Comparison of ENCODE assay signal across 21 cellular contexts in genomic region chr20:18983796-18984195, GRCh38.
A peak's percentile ranks its signal among the peaks of the same experiment; 100 is the strongest.
DNase-seq lines count a peak whose midpoint lies in the region; ATAC-seq and TF ChIP-seq lines count a peak whose summit lies in the region.
"Had no signal": no experiment of that assay in that cellular context is flagged by ENCODE, and none has a peak within 500 bp of the region (broad histone marks: within the 10 kb centered on the region; RNA-seq: fewer than 3 reads in every experiment).

No MANE protein-coding gene starts in this region.

- H3K9me3 ChIP-seq in right lobe of liver (no peaks in the 10 kb centered on the region), endodermal cell (ENCODE audit: control insufficient read depth, low read length) (no peaks in the 10 kb centered on the region), A673 (ENCODE audit: low read depth, low read length, poor library complexity, severe bottlenecking) (no peaks in the 10 kb centered on the region)
- H3K9me3 ChIP-seq: BLaER1, MG63, transverse colon had no signal

- TF ChIP-seq POLR2A in right lobe of liver (IDR thresholded peaks at IDR 0.05): no peak

- ATAC-seq in right lobe of liver (peak in 3 of 4 donors; percentile 43 to 83 (median 50)), GM21825 (IDR thresholded peaks at IDR 0.05; ENCODE audit: unreplicated experiment) (no peak)
- ATAC-seq: activated CD8-positive, alpha-beta memory T cell treated with anti-CD3 and anti-CD28 coated beads, Interleukin-2, amount 10 ng/mL, durations not matched to agents 7 days and 5 days; HCT116; stimulated activated naive CD8-positive, alpha-beta T cell treated with anti-CD3 and anti-CD28 coated beads, Interleukin-15, Interleukin-2, amounts not matched to agents 100 U/mL and 50 U/mL, for 24 hours had no signal

- POLR2A ChIA-PET in A673 (lab: Charles Lee; ENCODE audit: low non-redundant PET): no interaction called here

- H3K4me1 ChIP-seq in right lobe of liver: peaks cover 0 to 13% (median 0%) of the 10 kb centered on the region in 4 donors
- H3K4me1 ChIP-seq in endodermal cell (ENCODE audit: control insufficient read depth, insufficient read depth, low read length): no peaks in the 10 kb centered on the region
- H3K4me1 ChIP-seq in A673 (ENCODE audit: insufficient read depth, low read length, poor library complexity, severe bottlenecking): no peaks in the 10 kb centered on the region
- H3K4me1 ChIP-seq: BLaER1 had no signal

- no peak overlapping the region for H3K4me3 ChIP-seq in right lobe of liver
- no peak overlapping the region for H3K4me3 ChIP-seq in coronary artery
- no peak overlapping the region for H3K4me3 ChIP-seq in endodermal cell (ENCODE audit: low read length)
- no peak overlapping the region for H3K4me3 ChIP-seq in A673 (ENCODE audit: low read depth, low read length, poor library complexity, severe bottlenecking)
- H3K4me3 ChIP-seq: BLaER1, MG63, transverse colon had no signal

- DNase-seq in NCI-H2227 treated with DMSO at 0.1 percent for 48 hours (lab: John Stamatoyannopoulos, UW): peak; percentile 57
- no peak for DNase-seq in NCI-H2227 (lab: John Stamatoyannopoulos, UW; ENCODE audit: unreplicated experiment)
- peak; percentile 84 for DNase-seq in NCI-H748 treated with DMSO at 0.1 percent for 48 hours (lab: John Stamatoyannopoulos, UW)
- DNase-seq in right lobe of liver: peak in 1 of 3 donors; percentile 56
- DNase-seq in coronary artery (ENCODE audit: low spot score): no peak
- DNase-seq in endodermal cell: no peak
- no peak for DNase-seq in A673 (ENCODE audit: low spot score)
- DNase-seq: activated CD4-positive, alpha-beta T cell treated with anti-CD3 and anti-CD28 coated beads for 48 hours; cortex of kidney; IMR-90; MG63; posterior cingulate gyrus; stimulated activated CD4-positive, alpha-beta T cell treated with anti-CD3 and anti-CD28 coated beads, Interleukin-1b, Interleukin-23, amount 100 ng/mL, for 48 hours; stimulated activated naive CD8-positive, alpha-beta T cell treated with anti-CD3 and anti-CD28 coated beads, Interleukin-15, Interleukin-2, amounts not matched to agents 100 U/mL and 50 U/mL, for 24 hours; transverse colon had no signal

- no peak overlapping the region for H3K4me3 Mint-ChIP-seq in endodermal cell
- H3K4me3 Mint-ChIP-seq: activated CD8-positive, alpha-beta memory T cell treated with anti-CD3 and anti-CD28 coated beads, Interleukin-2, amount 10 ng/mL, durations not matched to agents 7 days and 5 days had no signal

- TF ChIP-seq CTCF in right lobe of liver (IDR thresholded peaks at IDR 0.05) (no peak), coronary artery (IDR thresholded peaks at IDR 0.05) (no peak), endodermal cell (conservative IDR thresholded peaks at IDR 0.05) (no peak), A673 (conservative IDR thresholded peaks at IDR 0.05; ENCODE audit: low read depth, low read length) (no peak)

- BruUV-seq in A673 (replicated peaks; lab: Mats Ljungman, UMichigan): no TSS peak

- no peaks in the 10 kb centered on the region for H3K27me3 Mint-ChIP-seq in endodermal cell (ENCODE audit: insufficient read depth)
- H3K27me3 Mint-ChIP-seq: activated CD8-positive, alpha-beta memory T cell treated with anti-CD3 and anti-CD28 coated beads, Interleukin-2, amount 10 ng/mL, durations not matched to agents 7 days and 5 days had no signal

- H3K27ac ChIP-seq in right lobe of liver (no peak overlapping the region), coronary artery (no peak overlapping the region), endodermal cell (ENCODE audit: low read depth, low read length) (no peak overlapping the region), A673 (ENCODE audit: low read depth, low read length, poor library complexity, severe bottlenecking) (no peak overlapping the region)
- H3K27ac ChIP-seq: BLaER1, HL-60, transverse colon had no signal

- H3K27me3 ChIP-seq in right lobe of liver (no peaks in the 10 kb centered on the region), endodermal cell (ENCODE audit: control insufficient read depth, insufficient read depth, low read length, poor library complexity, severe bottlenecking) (no peaks in the 10 kb centered on the region), A673 (replicated peaks; ENCODE audit: insufficient read depth, low read depth, low read length, poor library complexity) (no peaks in the 10 kb centered on the region)
- H3K27me3 ChIP-seq: BLaER1, MG63, transverse colon had no signal

- H3K4me1 Mint-ChIP-seq in endodermal cell: peaks cover 12% of the 10 kb centered on the region
- H3K4me1 Mint-ChIP-seq: activated CD8-positive, alpha-beta memory T cell treated with anti-CD3 and anti-CD28 coated beads, Interleukin-2, amount 10 ng/mL, durations not matched to agents 7 days and 5 days had no signal

- H3K36me3 ChIP-seq in right lobe of liver (no peaks in the 10 kb centered on the region), endodermal cell (ENCODE audit: control insufficient read depth, insufficient read depth, low read length) (no peaks in the 10 kb centered on the region), A673 (ENCODE audit: insufficient read depth, low read length, poor library complexity, severe bottlenecking) (no peaks in the 10 kb centered on the region)
- H3K36me3 ChIP-seq: BLaER1, MG63, transverse colon had no signal

- H3K27ac Mint-ChIP-seq in endodermal cell: no peak overlapping the region
- H3K27ac Mint-ChIP-seq: activated CD8-positive, alpha-beta memory T cell treated with anti-CD3 and anti-CD28 coated beads, Interleukin-2, amount 10 ng/mL, durations not matched to agents 7 days and 5 days; activated T-helper 2 cell treated with anti-CD3 and anti-CD28 coated beads, Interferon-gamma antibody, Interleukin-2, Interleukin-4, amounts not matched to agents 10 μg/mL and 5 μg/mL and 100 μg/mL, durations not matched to agents 14 hours and 24 hours and 36 hours had no signal

- H3K36me3 Mint-ChIP-seq in endodermal cell (ENCODE audit: low read depth): no peaks in the 10 kb centered on the region
- H3K36me3 Mint-ChIP-seq: activated CD8-positive, alpha-beta memory T cell treated with anti-CD3 and anti-CD28 coated beads, Interleukin-2, amount 10 ng/mL, durations not matched to agents 7 days and 5 days had no signal

- H3K9me3 Mint-ChIP-seq in endodermal cell: no peaks in the 10 kb centered on the region
- H3K9me3 Mint-ChIP-seq: activated T-helper 2 cell treated with anti-CD3 and anti-CD28 coated beads, Interferon-gamma antibody, Interleukin-2, Interleukin-4, amounts not matched to agents 10 μg/mL and 5 μg/mL and 100 μg/mL, durations not matched to agents 14 hours and 24 hours and 36 hours had no signal

- no peak overlapping the region for H3K9ac ChIP-seq in endodermal cell (ENCODE audit: extremely low read depth, low read length, poor library complexity, severe bottlenecking)
- H3K9ac ChIP-seq: BLaER1 had no signal

- 8% methylated on average over 2 of the region's 5 CpGs for WGBS in right lobe of liver (ENCODE audit: insufficient coverage, low coverage, low lambda C conversion rate, missing lambda C conversion rate)
- WGBS in endodermal cell (ENCODE audit: insufficient coverage in 1 of 2, insufficient read length in 1 of 2), 2 experiments: 86 to 100% methylated on average over 3 to 5 of the region's 5 CpGs

- CTCF ChIA-PET in A673 (lab: Charles Lee): no interaction called here

- intact Hi-C loops in right lobe of liver (cut with DNase I) (no loop called here), A673 (cut with micrococcal nuclease; ENCODE audit: unreplicated experiment) (no loop called here)

Comparison
In these comparisons a context has a peak if more than half of its experiments do, and no peak if none do; other contexts are left out.
1. DNase-seq: peak in NCI-H2227 treated with DMSO at 0.1 percent for 48 hours (single experiment) and NCI-H748 treated with DMSO at 0.1 percent for 48 hours (single experiment); none in NCI-H2227 (single experiment), coronary artery (single experiment), endodermal cell (single experiment) and A673 (single experiment).